8 cellular contexts compared by ENCODE assay signal in genomic region chr4:51842554-51843308, GRCh38. TPM values are rescaled to one million over a fixed set of nuclear protein-coding genes. Genes with fewer than 3 reads are reported as not detected.
A peak's percentile ranks its signal among the peaks of the same experiment; 100 is the strongest.
DNase-seq lines count a peak whose midpoint lies in the region; ATAC-seq, FAIRE-seq and TF ChIP-seq lines count a peak whose summit lies in the region.

DCUN1D4 (plus strand) TSS chr4:51843153; CDS start chr4:51843243, 90 bp downstream.

- H3K36me3 ChIP-seq in bronchial epithelial cell (ENCODE audit: control insufficient read depth, insufficient read depth, low read length) (no peaks in the 10 kb centered on the region), iPS-20b (ENCODE audit: insufficient read depth, low read depth, low read length) (no peaks in the 10 kb centered on the region)

- ATAC-seq in GM18907 (IDR thresholded peaks at IDR 0.05; ENCODE audit: unreplicated experiment) (peak; percentile 97), HG03159 (IDR thresholded peaks at IDR 0.05; ENCODE audit: unreplicated experiment) (peak; percentile 94)

- H3K9ac ChIP-seq in iPS-20b (ENCODE audit: low read depth, low read length): peak within 1 kb of the TSS; percentile 90; the same call in 1 of the 2 replicates

- FAIRE-seq in bronchial epithelial cell (lab: Jason Lieb, UNC): no peak

- no peaks in the 10 kb centered on the region for H3K9me3 ChIP-seq in iPS-20b (ENCODE audit: insufficient read depth, low read depth, low read length)

- TF ChIP-seq CTCF in WI38 (IDR thresholded peaks at IDR 0.05; ENCODE audit: low read depth, low read length) (peak; percentile 24; the same call in 1 of the 2 replicates), bronchial epithelial cell (IDR thresholded peaks at IDR 0.05; ENCODE audit: insufficient read depth, low read length, severe bottlenecking) (peak; percentile 49)

- H3K4me1 ChIP-seq in iPS-20b (ENCODE audit: insufficient read depth, low read length): peaks cover 10% of the 10 kb centered on the region

- H3K4me3 ChIP-seq in WI38 (ENCODE audit: low read depth, low read length) (peak within 1 kb of the TSS; percentile 72), bronchial epithelial cell (ENCODE audit: low read depth, low read length) (peak within 1 kb of the TSS; percentile 88), iPS-20b (ENCODE audit: low read length) (peak within 1 kb of the TSS; percentile 92), skin epidermis (peak within 1 kb of the TSS; percentile 65 to 97 (median 82))

- DNase-seq in AG08396 (ENCODE audit: low spot score): peak; percentile 99
- DNase-seq in NCI-H2227 treated with DMSO at 0.1 percent for 48 hours (lab: John Stamatoyannopoulos, UW): peak; percentile 97
- DNase-seq in bronchial epithelial cell (ENCODE audit: low read depth): peak; percentile 96

- no peaks in the 10 kb centered on the region for H3K27me3 ChIP-seq in bronchial epithelial cell (ENCODE audit: control insufficient read depth, insufficient read depth, low read length)
- peaks cover 24% of the 10 kb centered on the region for H3K27me3 ChIP-seq in iPS-20b (ENCODE audit: insufficient read depth, low read length)

- H3K27ac ChIP-seq in iPS-20b (ENCODE audit: low read length) (no peak within 1 kb of the TSS), skin epidermis (peak within 1 kb of the TSS; percentile 34 to 91 (median 86))

RNA-seq across cellular contexts. Expression of gene DCUN1D4, which starts in this region (rescaled TPM):
- total RNA-seq in bronchial epithelial cell: 28.7 and 34.7 TPM in 2 replicates
